ENCODE assay signal across 35 cellular contexts in genomic region chr1:111063595-111063994, GRCh38.
"Had no signal": no experiment of that assay in that cellular context is flagged by ENCODE, and none has a peak within 500 bp of the region (broad histone marks: within the 10 kb centered on the region; RNA-seq: fewer than 3 reads in every experiment).

No MANE protein-coding gene starts in this region.

- DNase-seq: Karpas-422, Kasumi-1, KG1, MG63, MM.1S, MV-4-11, NCI-H1048, NCI-H1092, NCI-H1092 treated with DMSO at 0.1 percent for 48 hours, NCI-H1105, NCI-H1105 treated with DMSO at 0.1 percent for 48 hours, NCI-H1417, NCI-H1417 treated with DMSO at 0.1 percent for 48 hours, NCI-H1436, NCI-H1436 treated with DMSO at 0.1 percent for 48 hours, NCI-H146, NCI-H1694, NCI-H1694 treated with DMSO at 0.1 percent for 48 hours, NCI-H187, NCI-H187 treated with DMSO at 0.1 percent for 48 hours, NCI-H1930, NCI-H2029, NCI-H2029 treated with DMSO at 0.1 percent for 48 hours, NCI-H2081, NCI-H2081 treated with DMSO at 0.1 percent for 48 hours, NCI-H2107, NCI-H2171, NCI-H2171 treated with DMSO at 0.1 percent for 48 hours, NCI-H2227 treated with DMSO at 0.1 percent for 48 hours, NCI-H226, NCI-H345, NCI-H446, NCI-H446 treated with DMSO at 0.1 percent for 48 hours, NCI-H510A had no signal

- H3K9ac ChIP-seq: KMS-11 had no signal

- H3K4me2 ChIP-seq: KMS-11 had no signal

- H3K27me3 ChIP-seq: MG63 had no signal

- H3K4me3 ChIP-seq: MG63 had no signal

- H3K27ac ChIP-seq: KMS-11 had no signal

- H3K36me3 ChIP-seq: MG63 had no signal
